ENCODE assay signal across 14 cellular contexts in the genomic region with DNA sequence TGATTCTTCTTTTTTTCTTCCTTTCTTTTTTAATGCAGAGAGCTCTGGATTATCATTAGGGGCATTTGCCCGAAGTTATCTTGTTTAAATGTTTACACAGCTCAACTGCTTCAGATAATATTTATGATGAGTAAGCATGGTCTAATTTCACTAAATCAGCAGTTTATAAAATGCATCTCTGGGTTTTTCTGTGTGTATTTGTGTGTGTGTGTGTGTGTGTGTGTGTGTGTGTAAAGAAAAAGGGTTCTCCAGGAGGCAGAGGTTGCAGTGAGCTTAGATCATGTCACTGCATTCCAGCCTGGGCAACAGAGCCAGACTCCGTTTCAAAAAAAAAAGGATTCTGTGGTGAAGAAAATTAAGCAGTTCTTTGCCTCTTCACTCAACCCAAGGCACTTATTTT. TPM values are rescaled to one million over a fixed set of nuclear protein-coding genes. Genes with fewer than 3 reads are reported as not detected.
A peak's percentile ranks its signal among the peaks of the same experiment; 100 is the strongest.
DNase-seq lines count a peak whose midpoint lies in the region; ATAC-seq and TF ChIP-seq lines count a peak whose summit lies in the region.
"Had no signal": no experiment of that assay in that cellular context is flagged by ENCODE, and none has a peak within 500 bp of the region (broad histone marks: within the 10 kb centered on the region; RNA-seq: fewer than 3 reads in every experiment).

No MANE protein-coding gene starts in this region.

- H3K4me2 ChIP-seq in IMR-90 (ENCODE audit: low read depth, low read length) (no peak overlapping the region), smooth muscle cell (no peak overlapping the region), trophoblast cell (ENCODE audit: low read length) (no peak overlapping the region)

- H2BK5ac ChIP-seq in IMR-90 (ENCODE audit: low read depth, low read length, poor library complexity, severe bottlenecking), result no peak overlapping the region
- H2BK5ac ChIP-seq in trophoblast cell (ENCODE audit: low read depth, low read length, poor library complexity), result no peak overlapping the region

- H4K8ac ChIP-seq in IMR-90 (ENCODE audit: low read depth in 2 of 2, low read length in 2 of 2) (no peak overlapping the region), trophoblast cell (ENCODE audit: low read depth, low read length) (no peak overlapping the region)

- H3K79me1 ChIP-seq in IMR-90 (ENCODE audit: low read depth in 1 of 2, low read length in 2 of 2) (no peaks in the 10 kb centered on the region), trophoblast cell (ENCODE audit: low read length) (peaks cover 6% of the 10 kb centered on the region)

- H2AK9ac ChIP-seq in IMR-90 (replicated peaks; ENCODE audit: low read depth, low read length, poor library complexity), result no peak overlapping the region

- H3K9ac ChIP-seq in IMR-90 (ENCODE audit: low read depth, low read length) (no peak overlapping the region), liver (ENCODE audit: low read depth in 1 of 2, low read length in 2 of 2) (no peak overlapping the region), smooth muscle cell (ENCODE audit: low read depth) (no peak overlapping the region), trophoblast cell (ENCODE audit: low read length) (no peak overlapping the region)

- no peak overlapping the region for H3K18ac ChIP-seq in IMR-90 (ENCODE audit: low read depth, low read length)
- H3K18ac ChIP-seq in trophoblast cell (ENCODE audit: low read length), result no peak overlapping the region

- no peak overlapping the region for H3K4me3 Mint-ChIP-seq in activated T-cell treated with anti-CD3 and anti-CD28 coated beads, Interleukin-2, amount 50 U/mL, for 24 hours
- H3K4me3 Mint-ChIP-seq: CD4-positive, alpha-beta T cell; IgD-negative memory B cell had no signal

- H3K36me3 ChIP-seq in IMR-90 (ENCODE audit: control insufficient read depth, insufficient read depth, low read length) (no peaks in the 10 kb centered on the region), liver (ENCODE audit: control insufficient read depth in 4 of 4, insufficient read depth in 3 of 4, low read depth in 1 of 4, low read length in 3 of 4) (no peaks in the 10 kb centered on the region), smooth muscle cell (ENCODE audit: low read depth) (no peaks in the 10 kb centered on the region), trophoblast cell (ENCODE audit: control insufficient read depth in 1 of 2, insufficient read depth in 2 of 2, low read length in 2 of 2) (no peaks in the 10 kb centered on the region)
- H3K36me3 ChIP-seq: SJSA1 had no signal

- H3K79me2 ChIP-seq in smooth muscle cell (ENCODE audit: low read depth) (no peaks in the 10 kb centered on the region), trophoblast cell (ENCODE audit: control insufficient read depth, insufficient read depth, low read length, poor library complexity) (no peaks in the 10 kb centered on the region)

- TF ChIP-seq POLR2A in IMR-90 (IDR thresholded peaks at IDR 0.05; ENCODE audit: low read depth, low read length) (no peak), erythroblast (IDR thresholded peaks at IDR 0.05; ENCODE audit: low read length) (no peak)

- in situ Hi-C loops in IMR-90 (cut with MboI; ENCODE audit: low sequenced_read_pairs), result no loop called here

- DNase-seq in IMR-90, result peak; percentile 29
- DNase-seq in erythroblast (lab: John Stamatoyannopoulos, UW), result peak; percentile 12 to 17
- DNase-seq in smooth muscle cell (lab: John Stamatoyannopoulos, UW; ENCODE audit: unreplicated experiment), result no peak
- DNase-seq in trophoblast cell, result no peak
- DNase-seq in activated T-cell treated with anti-CD3 and anti-CD28 coated beads, Interleukin-2, amount 50 U/mL, for 24 hours, result no peak
- DNase-seq in D341Med (ENCODE audit: low spot score), result no peak
- DNase-seq: CD4-positive, alpha-beta T cell; DMS79; NCI-H187 treated with DMSO at 0.1 percent for 48 hours; NCI-H446; PC-3 had no signal

- BruUV-seq in IMR-90 (replicated peaks; lab: Mats Ljungman, UMichigan), result no TSS peak

- no peak overlapping the region for H4K91ac ChIP-seq in IMR-90 (ENCODE audit: insufficient read depth, low read depth, low read length)
- no peak overlapping the region for H4K91ac ChIP-seq in trophoblast cell (ENCODE audit: low read depth, low read length)

- H3K4ac ChIP-seq in IMR-90 (ENCODE audit: low read depth, low read length), result no peak overlapping the region
- no peak overlapping the region for H3K4ac ChIP-seq in trophoblast cell (ENCODE audit: low read depth, low read length)

- intact Hi-C loops in IMR-90 (cut with micrococcal nuclease), result no loop called here

- H3K36me3 Mint-ChIP-seq in activated T-cell treated with anti-CD3 and anti-CD28 coated beads, Interleukin-2, amount 50 U/mL, for 24 hours (ENCODE audit: low read depth), result no peaks in the 10 kb centered on the region

- H2BK20ac ChIP-seq in IMR-90 (ENCODE audit: low read depth, low read length), result no peak overlapping the region

- ATAC-seq in IMR-90 (ENCODE audit: low read depth), result peak; percentile 13
- ATAC-seq: PC-3 had no signal

- H3K27me3 Mint-ChIP-seq in activated T-cell treated with anti-CD3 and anti-CD28 coated beads, Interleukin-2, amount 50 U/mL, for 24 hours, result no peaks in the 10 kb centered on the region
- H3K27me3 Mint-ChIP-seq: CD4-positive, alpha-beta T cell; IgD-negative memory B cell had no signal

- no peak overlapping the region for H4K5ac ChIP-seq in IMR-90 (ENCODE audit: low read depth, low read length)

- H3K56ac ChIP-seq in IMR-90 (ENCODE audit: extremely low read depth, insufficient read depth, low read length), result no peak overlapping the region

- H2BK120ac ChIP-seq in IMR-90 (ENCODE audit: low read depth, low read length) (no peak overlapping the region), trophoblast cell (ENCODE audit: insufficient read depth, low read length, poor library complexity) (no peak overlapping the region)

- no peak overlapping the region for H4K12ac ChIP-seq in trophoblast cell (ENCODE audit: low read depth, low read length)

- dilution Hi-C loops in IMR-90 (cut with HindIII; ENCODE audit: low sequenced_read_pairs, unreplicated experiment), result no loop called here

- H2AFZ ChIP-seq in IMR-90 (replicated peaks; ENCODE audit: low read length, poor library complexity) (no peak overlapping the region), smooth muscle cell (ENCODE audit: low read depth) (no peak overlapping the region), trophoblast cell (ENCODE audit: insufficient read depth, low read length, poor library complexity) (no peak overlapping the region)

- H3K14ac ChIP-seq in IMR-90 (replicated peaks; ENCODE audit: low read depth, low read length) (no peak overlapping the region), trophoblast cell (ENCODE audit: low read length) (no peak overlapping the region)

- no peaks in the 10 kb centered on the region for H3K27me3 ChIP-seq in IMR-90 (ENCODE audit: control insufficient read depth, insufficient read depth, low read length)
- no peaks in the 10 kb centered on the region for H3K27me3 ChIP-seq in liver (ENCODE audit: control insufficient read depth in 4 of 4, insufficient read depth in 4 of 4, low read length in 3 of 4)
- no peaks in the 10 kb centered on the region for H3K27me3 ChIP-seq in smooth muscle cell (ENCODE audit: low read depth)
- no peaks in the 10 kb centered on the region for H3K27me3 ChIP-seq in trophoblast cell (ENCODE audit: insufficient read depth, low read length)
- H3K27me3 ChIP-seq: SJSA1 had no signal

- H3K23ac ChIP-seq in IMR-90 (ENCODE audit: low read depth, low read length), result no peak overlapping the region
- H3K23ac ChIP-seq in trophoblast cell (ENCODE audit: low read length), result no peak overlapping the region

- H3K4me1 ChIP-seq in IMR-90 (ENCODE audit: control insufficient read depth, insufficient read depth, low read length) (peaks cover 6% of the 10 kb centered on the region), liver (ENCODE audit: control insufficient read depth in 4 of 4, insufficient read depth in 4 of 4, low read length in 3 of 4) (peaks cover 6 to 37% (median 27%) of the 10 kb centered on the region in 4 donors), smooth muscle cell (ENCODE audit: low read depth) (peaks cover 8% of the 10 kb centered on the region), trophoblast cell (ENCODE audit: control insufficient read depth in 1 of 2, insufficient read depth in 2 of 2, low read length in 2 of 2) (peaks cover 3 to 10% of the 10 kb centered on the region in 2 experiments)

- H3K27ac ChIP-seq in IMR-90 (ENCODE audit: insufficient read depth, low read length) (no peak overlapping the region), liver (ENCODE audit: low read depth in 1 of 2, low read length in 2 of 2) (peak overlapping the region; percentile 55 to 83), smooth muscle cell (ENCODE audit: low read depth) (peak overlapping the region; percentile 83), trophoblast cell (ENCODE audit: low read depth, low read length) (no peak overlapping the region)

- POLR2A ChIA-PET in IMR-90 (lab: Charles Lee; ENCODE audit: unreplicated experiment), result interaction anchor here (0.6 kb wide), 1 partner anchor 10 kb away, joined by 3 read pairs; no protein-coding TSS in a partner anchor

- H2AK5ac ChIP-seq in IMR-90 (ENCODE audit: low read depth, low read length) (no peak overlapping the region), trophoblast cell (ENCODE audit: low read length) (no peak overlapping the region)

- CTCF ChIA-PET in IMR-90 (lab: Yijun Ruan, JAX), result no interaction called here

- no peak overlapping the region for H2BK15ac ChIP-seq in IMR-90 (ENCODE audit: low read depth, low read length)

- H3K4me3 ChIP-seq in IMR-90 (ENCODE audit: insufficient read depth, low read depth, low read length) (no peak overlapping the region), liver (ENCODE audit: low read depth in 1 of 3, low read length in 3 of 3) (no peak overlapping the region), smooth muscle cell (no peak overlapping the region), trophoblast cell (ENCODE audit: low read depth, low read length) (no peak overlapping the region)
- H3K4me3 ChIP-seq: SJSA1 had no signal

- H3K9me3 Mint-ChIP-seq in activated T-cell treated with anti-CD3 and anti-CD28 coated beads, Interleukin-2, amount 50 U/mL, for 24 hours, result no peaks in the 10 kb centered on the region
- H3K9me3 Mint-ChIP-seq: CD4-positive, alpha-beta T cell; IgD-negative memory B cell had no signal

- H3K4me1 Mint-ChIP-seq in activated T-cell treated with anti-CD3 and anti-CD28 coated beads, Interleukin-2, amount 50 U/mL, for 24 hours (ENCODE audit: low read depth), result peaks cover 53% of the 10 kb centered on the region

- H3F3A ChIP-seq in smooth muscle cell (ENCODE audit: low read depth), result peaks cover 21% of the 10 kb centered on the region

- no peak overlapping the region for H2BK12ac ChIP-seq in trophoblast cell (ENCODE audit: low read length)

- TF ChIP-seq RAD21 in IMR-90 (IDR thresholded peaks at IDR 0.05; ENCODE audit: low read length) (no peak), liver (IDR thresholded peaks at IDR 0.05) (peak in 1 of 2 donors; percentile 22)

- H3K9me3 ChIP-seq in IMR-90 (ENCODE audit: control insufficient read depth, insufficient read depth, low read length) (no peaks in the 10 kb centered on the region), liver (ENCODE audit: control insufficient read depth in 4 of 4, low read length in 3 of 4) (no peaks in the 10 kb centered on the region), smooth muscle cell (replicated peaks; ENCODE audit: low read depth) (no peaks in the 10 kb centered on the region), trophoblast cell (ENCODE audit: insufficient read depth, low read depth, low read length) (no peaks in the 10 kb centered on the region)
- H3K9me3 ChIP-seq: SJSA1 had no signal

- H3K9me1 ChIP-seq in IMR-90 (ENCODE audit: insufficient read depth, low read length), result peaks cover 7% of the 10 kb centered on the region

- H4K20me1 ChIP-seq in IMR-90 (ENCODE audit: insufficient read depth, low read length) (no peaks in the 10 kb centered on the region), smooth muscle cell (ENCODE audit: low read depth) (no peaks in the 10 kb centered on the region)

- no peak for TF ChIP-seq CTCF in IMR-90 (conservative IDR thresholded peaks at IDR 0.05; ENCODE audit: low read depth, low read length)
- no peak for TF ChIP-seq CTCF in liver (IDR thresholded peaks at IDR 0.05; ENCODE audit: low read depth, low read length, missing input control)
- TF ChIP-seq CTCF in smooth muscle cell (IDR thresholded peaks at IDR 0.05; ENCODE audit: borderline replicate concordance, insufficient read depth, poor library complexity, severe bottlenecking), result no peak

- no peak overlapping the region for H3K27ac Mint-ChIP-seq in activated T-cell treated with anti-CD3 and anti-CD28 coated beads, Interleukin-2, amount 50 U/mL, for 24 hours
- H3K27ac Mint-ChIP-seq: CD4-positive, alpha-beta T cell; IgD-negative memory B cell had no signal

- no CpG with 5 or more reads among the region's 2 CpGs for WGBS in IMR-90 (ENCODE audit: extremely low coverage in 2 of 2, insufficient read length in 1 of 2), 2 experiments
- 18% methylated on average over 2 of the region's 2 CpGs for whole genome bisulfite sequencing in liver
- WGBS in smooth muscle cell (ENCODE audit: low lambda C conversion rate), result 14% methylated on average over 2 of the region's 2 CpGs
- WGBS in trophoblast cell (ENCODE audit: extremely low coverage, insufficient coverage, insufficient read length), result no CpG with 5 or more reads among the region's 2 CpGs

RNA-seq across cellular contexts. Expression of a gene that starts 25.9 kb away (rescaled TPM):
- 1.1 and 1.3 TPM in 2 replicates for total RNA-seq in IMR-90 (2012; rRNA removed)
- 0.63 and 0.79 TPM in 2 replicates for polyA plus RNA-seq in IMR-90 (2012; rRNA removed)
- 0.62 and 0.92 TPM in 2 replicates for polyA plus RNA-seq in IMR-90 (2012; cell fraction: cytosol; rRNA removed)
- 0.30 and 0.40 TPM in 2 replicates for polyA plus RNA-seq in IMR-90 (2012; cell fraction: nucleus; rRNA removed; ENCODE audit: low replicate concordance)
- 10 to 100 TPM; 55.4 to 67.1 TPM for total RNA-seq in liver
- polyA plus RNA-seq in liver, result 10 to 100 TPM; 16.2 to 19.5 TPM
- total RNA-seq in smooth muscle cell, result 18.3 and 37.1 TPM in 2 replicates
- polyA plus RNA-seq in smooth muscle cell, result 16.4 and 22.4 TPM in 2 replicates
- polyA plus RNA-seq in trophoblast cell (2013), result 11.1 and 12.8 TPM in 2 replicates

Comparison
In these comparisons a context has a peak if more than half of its experiments do, and no peak if none do; other contexts are left out.
1. DNase-seq: peak in IMR-90 (single experiment) and erythroblast (2 of 2); none in smooth muscle cell (single experiment), trophoblast cell (0 of 2), activated T-cell treated with anti-CD3 and anti-CD28 coated beads, Interleukin-2, amount 50 U/mL, for 24 hours (single experiment) and D341Med (single experiment).
2. H3K27ac ChIP-seq: peak in liver (2 of 2) and smooth muscle cell (single experiment); none in IMR-90 (single experiment) and trophoblast cell (single experiment).